ENCODE assay signal across 27 cellular contexts in genomic region chr12:2894961-2895360, GRCh38. TPM values are rescaled to one million over a fixed set of nuclear protein-coding genes. Genes with fewer than 3 reads are reported as not detected.
A peak's percentile ranks its signal among the peaks of the same experiment; 100 is the strongest.
DNase-seq lines count a peak whose midpoint lies in the region; ATAC-seq and TF ChIP-seq lines count a peak whose summit lies in the region.
"Had no signal": no experiment of that assay in that cellular context is flagged by ENCODE, and none has a peak within 500 bp of the region (broad histone marks: within the 10 kb centered on the region; RNA-seq: fewer than 3 reads in every experiment).

No MANE protein-coding gene starts in this region.

- peaks cover 22% of the 10 kb centered on the region for H3K36me3 Mint-ChIP-seq in type B pancreatic cell
- H3K36me3 Mint-ChIP-seq: activated CD4-positive, alpha-beta memory T cell treated with anti-CD3 and anti-CD28 coated beads for 36 hours; WTC11 had no signal

- TF ChIP-seq CTCF in type B pancreatic cell (conservative IDR thresholded peaks at IDR 0.05) (no peak), psoas muscle (IDR thresholded peaks at IDR 0.05) (no peak)

- peaks cover 3% of the 10 kb centered on the region for H3K27me3 Mint-ChIP-seq in type B pancreatic cell
- H3K27me3 Mint-ChIP-seq: activated CD4-positive, alpha-beta memory T cell treated with anti-CD3 and anti-CD28 coated beads for 36 hours; activated T-cell treated with anti-CD3 and anti-CD28 coated beads, Interleukin-2, amount 50 U/mL, for 24 hours had no signal

- peaks cover 35% of the 10 kb centered on the region for H3K4me1 ChIP-seq in psoas muscle

- no peak overlapping the region for H3K4me3 ChIP-seq in psoas muscle

- ATAC-seq in psoas muscle, result no peak
- no peak for ATAC-seq in GM19328 (IDR thresholded peaks at IDR 0.05; ENCODE audit: unreplicated experiment)
- ATAC-seq: WTC11 had no signal

- peak overlapping the region; percentile 79 for H3K27ac Mint-ChIP-seq in type B pancreatic cell
- H3K27ac Mint-ChIP-seq: activated CD4-positive, alpha-beta memory T cell treated with anti-CD3 and anti-CD28 coated beads for 36 hours; activated naive CD4-positive, alpha-beta T cell treated with anti-CD3 and anti-CD28 coated beads for 36 hours; activated T-cell treated with anti-CD3 and anti-CD28 coated beads, Interleukin-2, amount 50 U/mL, for 24 hours; T-helper 2 cell treated with Interferon-gamma antibody and Interleukin-4, amounts not matched to agents 5 μg/mL and 100 μg/mL, for 36 hours; WTC11 had no signal

- H3K4me1 Mint-ChIP-seq in type B pancreatic cell (ENCODE audit: unreplicated experiment), result peaks cover 19% of the 10 kb centered on the region

- peak overlapping the region; percentile 67 for H3K4me3 Mint-ChIP-seq in type B pancreatic cell
- H3K4me3 Mint-ChIP-seq: activated CD4-positive, alpha-beta memory T cell treated with anti-CD3 and anti-CD28 coated beads for 36 hours; activated naive CD4-positive, alpha-beta T cell treated with anti-CD3 and anti-CD28 coated beads for 36 hours; activated T-cell treated with anti-CD3 and anti-CD28 coated beads, Interleukin-2, amount 50 U/mL, for 24 hours; T-helper 2 cell treated with Interferon-gamma antibody and Interleukin-4, amounts not matched to agents 5 μg/mL and 100 μg/mL, for 36 hours; WTC11 had no signal

- 47 to 78% (median 63%) methylated on average over 3 of the region's 3 CpGs for WGBS in psoas muscle, 3 donors

- H3K27ac ChIP-seq in psoas muscle, result no peak overlapping the region

- H3K9me3 Mint-ChIP-seq in type B pancreatic cell, result no peaks in the 10 kb centered on the region
- H3K9me3 Mint-ChIP-seq: activated CD4-positive, alpha-beta memory T cell treated with anti-CD3 and anti-CD28 coated beads for 36 hours; activated naive CD4-positive, alpha-beta T cell treated with anti-CD3 and anti-CD28 coated beads for 36 hours; activated T-cell treated with anti-CD3 and anti-CD28 coated beads, Interleukin-2, amount 50 U/mL, for 24 hours; T-helper 2 cell treated with Interferon-gamma antibody and Interleukin-4, amounts not matched to agents 5 μg/mL and 100 μg/mL, for 36 hours; WTC11 had no signal

- H3K27me3 ChIP-seq in psoas muscle (ENCODE audit: insufficient read depth in 3 of 3, low read length in 2 of 3), result no peaks in the 10 kb centered on the region
- H3K27me3 ChIP-seq: BE2C had no signal

- no peaks in the 10 kb centered on the region for H3K9me3 ChIP-seq in psoas muscle
- H3K9me3 ChIP-seq: BE2C had no signal

- intact Hi-C loops in psoas muscle (cut with DNase I), result no loop called here

- DNase-seq in GM03348 (ENCODE audit: low spot score) (peak; percentile 53), dedifferentiated amniotic fluid mesenchymal stem cell (ENCODE audit: extremely low spot score) (peak; percentile 53), midbrain (lab: John Stamatoyannopoulos, UW) (peak; percentile 21), type B pancreatic cell (ENCODE audit: extremely low spot score, unreplicated experiment) (no peak), DMS114 treated with DMSO at 0.1 percent for 48 hours (lab: John Stamatoyannopoulos, UW; ENCODE audit: unreplicated experiment) (no peak), psoas muscle (no peak)
- DNase-seq: activated CD4-positive, alpha-beta memory T cell treated with anti-CD3 and anti-CD28 coated beads for 36 hours; activated naive CD4-positive, alpha-beta T cell treated with anti-CD3 and anti-CD28 coated beads for 36 hours; activated T-cell treated with anti-CD3 and anti-CD28 coated beads, Interleukin-2, amount 50 U/mL, for 24 hours; BE2C; Calu3; Kasumi-1; mesendoderm; NCI-H1105 treated with DMSO at 0.1 percent for 48 hours; NCI-H69; OCI-M1; SHP77 treated with DMSO at 0.1 percent for 48 hours; stimulated activated CD4-positive, alpha-beta T cell treated with anti-CD3 and anti-CD28 coated beads, Interleukin-12 subunit alpha, Interleukin-12 subunit beta, amount 100 ng/mL, for 4 hours had no signal

- no peaks in the 10 kb centered on the region for H3K36me3 ChIP-seq in psoas muscle (ENCODE audit: insufficient read depth in 1 of 2, low read depth in 1 of 2)
- H3K36me3 ChIP-seq: BE2C had no signal

RNA-seq across cellular contexts. Expression of gene TULP3, which starts 4.3 kb away (rescaled TPM):
- total RNA-seq in type B pancreatic cell (ENCODE audit: low replicate concordance), result 26.5 and 58.9 TPM in 2 replicates
- 1 to 10 TPM; 4.9 to 9.1 (median 8.0) TPM for total RNA-seq in psoas muscle
- 1 to 10 TPM; 3.9 to 7.3 (median 4.4) TPM for polyA plus RNA-seq in psoas muscle

RNA-seq across cellular contexts. Expression of gene RHNO1, which starts 17.9 kb away (rescaled TPM):
- total RNA-seq in type B pancreatic cell (ENCODE audit: low replicate concordance), result 46.8 and 51.7 TPM in 2 replicates
- total RNA-seq in psoas muscle, result 10 to 100 TPM in 1 of 4 donors, 1 to 10 TPM in 3; 1.8 to 11.7 (median 5.5) TPM
- polyA plus RNA-seq in psoas muscle, result 1 to 10 TPM; 3.1 to 7.9 (median 6.4) TPM

RNA-seq across cellular contexts. Expression of gene FOXM1, which starts 18.0 kb away (rescaled TPM):
- total RNA-seq in type B pancreatic cell (ENCODE audit: low replicate concordance) (53.9 and 68.6 TPM in 2 replicates), psoas muscle (under 1 TPM in 3 of 4 donors, not detected in 1; 0.15 to 0.59 (median 0.52) TPM)
- polyA plus RNA-seq in psoas muscle, result under 1 TPM; 0.17 to 0.20 (median 0.17) TPM

RNA-seq across cellular contexts. Expression of gene TEX52, which starts 38.1 kb away (rescaled TPM):
- total RNA-seq in type B pancreatic cell (ENCODE audit: low replicate concordance), result not detected in 2 replicates
- not detected for total RNA-seq in psoas muscle
- polyA plus RNA-seq in psoas muscle, result not detected
- total RNA-seq: activated naive CD4-positive, alpha-beta T cell treated with anti-CD3 and anti-CD28 coated beads for 36 hours; astrocyte; Calu3; H4; HT1080; pulmonary artery endothelial cell; temporal lobe; WTC11 had no signal
- polyA plus RNA-seq: neural cell had no signal

Comparison
In these comparisons a context has a peak if more than half of its experiments do, and no peak if none do; other contexts are left out.
1. DNase-seq: peak in GM03348 (single experiment), dedifferentiated amniotic fluid mesenchymal stem cell (single experiment) and midbrain (single experiment); none in type B pancreatic cell (single experiment), DMS114 treated with DMSO at 0.1 percent for 48 hours (single experiment) and psoas muscle (0 of 2).
2. RNA of gene FOXM1, which starts 18.0 kb away (total RNA-seq): 53.9 to 68.6 TPM in type B pancreatic cell; 0.15 to 0.59 TPM in psoas muscle; every median in the first group is over 10 times any median in the second.